8 cellular contexts compared by ENCODE assay signal in the genomic region with DNA sequence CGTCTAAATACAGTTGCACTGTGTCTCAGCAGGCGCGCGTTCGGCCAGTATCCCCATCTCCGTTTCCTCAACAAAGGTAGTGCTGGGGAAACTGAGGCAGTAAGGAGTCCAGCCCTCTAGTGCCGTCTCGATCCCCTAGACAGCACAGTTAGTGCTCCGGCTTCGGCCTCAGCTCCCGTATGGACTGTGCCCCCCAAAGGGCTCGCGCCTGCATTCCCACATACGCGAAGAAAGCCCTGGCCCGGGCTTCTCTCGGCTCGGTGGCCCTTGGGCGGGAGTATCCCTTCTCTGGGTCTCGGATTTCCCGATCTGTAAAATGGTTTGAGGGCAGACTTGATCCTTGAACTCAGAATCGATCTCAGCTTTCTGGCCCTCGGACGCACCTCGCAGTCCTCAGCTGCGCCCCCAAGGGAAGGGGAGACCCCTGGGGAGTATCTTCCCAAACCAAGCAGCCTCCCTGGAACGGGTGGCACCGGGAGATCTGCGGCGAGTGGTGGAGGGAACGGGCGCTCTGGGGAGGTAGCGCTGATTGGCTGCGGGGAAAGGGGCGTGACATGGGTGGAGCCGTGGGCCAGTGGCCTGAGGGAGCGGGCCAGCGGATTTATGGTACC.
A peak's percentile ranks its signal among the peaks of the same experiment; 100 is the strongest.
DNase-seq lines count a peak whose midpoint lies in the region; ATAC-seq and TF ChIP-seq lines count a peak whose summit lies in the region.

No MANE protein-coding gene starts in this region.

- DNase-seq in 8988T (peak; percentile 99), NCI-H2227 treated with DMSO at 0.1 percent for 48 hours (lab: John Stamatoyannopoulos, UW) (peak; percentile 86), choroid plexus epithelial cell (ENCODE audit: low read depth) (peak; percentile 78), kidney glomerular epithelial cell (lab: John Stamatoyannopoulos, UW) (peak; percentile 60)
- peak; percentile 33 for DNase-seq in activated CD4-positive, CD25-positive, alpha-beta regulatory T cell treated with anti-CD3 and anti-CD28 coated beads, Interleukin-2, amount 50 U/mL, for 16 hours (ENCODE audit: low read depth, low spot score)
- DNase-seq in stimulated activated CD4-positive, alpha-beta T cell treated with anti-CD3 and anti-CD28 coated beads, Interleukin-15, amount 100 ng/mL, for 24 hours, result peak; percentile 83

- no peak for TF ChIP-seq CTCF in choroid plexus epithelial cell (conservative IDR thresholded peaks at IDR 0.05; ENCODE audit: low read depth, low read length)

- ATAC-seq in GM18502 (IDR thresholded peaks at IDR 0.05; ENCODE audit: poor library complexity, unreplicated experiment) (peak; percentile 41), HG03108 (IDR thresholded peaks at IDR 0.05; ENCODE audit: unreplicated experiment) (peak; percentile 38)

- peak overlapping the region; percentile 99 for H3K4me3 ChIP-seq in choroid plexus epithelial cell (ENCODE audit: low read depth, low read length)

Comparison
In these comparisons a context has a peak if more than half of its experiments do, and no peak if none do; other contexts are left out.
1. Peak in every context shown above with its lines: DNase-seq, ATAC-seq and H3K4me3 ChIP-seq.
2. DNase-seq: peak in every context shown above with its lines; median percentile 99 in 8988T; 86 in NCI-H2227 treated with DMSO at 0.1 percent for 48 hours; 83 in stimulated activated CD4-positive, alpha-beta T cell treated with anti-CD3 and anti-CD28 coated beads, Interleukin-15, amount 100 ng/mL, for 24 hours; 78 in choroid plexus epithelial cell; 60 in kidney glomerular epithelial cell; 33 in activated CD4-positive, CD25-positive, alpha-beta regulatory T cell treated with anti-CD3 and anti-CD28 coated beads, Interleukin-2, amount 50 U/mL, for 16 hours.